Comparison of ENCODE assay signal across 15 cellular contexts in the genomic region with DNA sequence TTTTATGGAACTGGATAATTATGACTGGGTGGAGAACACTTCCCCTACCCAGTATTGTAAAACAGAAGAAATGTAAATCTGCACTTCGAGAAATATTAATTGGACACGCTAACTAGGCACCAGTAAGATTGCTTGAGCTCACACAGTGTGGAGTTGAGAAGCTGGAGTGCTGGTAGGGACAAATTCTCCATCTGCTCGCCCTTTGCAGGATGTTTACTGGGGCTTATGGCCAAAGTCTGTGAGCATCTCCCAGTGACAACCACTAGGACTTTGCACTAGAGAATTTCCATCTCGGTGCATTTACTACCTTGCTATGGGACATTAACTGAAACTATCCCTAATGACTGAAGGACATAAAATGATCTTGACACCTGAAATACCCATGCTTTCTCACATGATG. TPM values are rescaled to one million over a fixed set of nuclear protein-coding genes. Genes with fewer than 3 reads are reported as not detected.
DNase-seq lines count a peak whose midpoint lies in the region; ATAC-seq and TF ChIP-seq lines count a peak whose summit lies in the region.
"Had no signal": no experiment of that assay in that cellular context is flagged by ENCODE, and none has a peak within 500 bp of the region (broad histone marks: within the 10 kb centered on the region; RNA-seq: fewer than 3 reads in every experiment).

No MANE protein-coding gene starts in this region.

- no peaks in the 10 kb centered on the region for H3K36me3 ChIP-seq in thoracic aorta

- no peak for TF ChIP-seq CTCF in thoracic aorta (IDR thresholded peaks at IDR 0.05)

- ATAC-seq in thoracic aorta (ENCODE audit: insufficient number of reproducible peaks, low FRiP score, low read depth), result no peak
- no peak for ATAC-seq in activated T-helper 17 cell treated with anti-CD3 and anti-CD28 coated beads, Interleukin-2, amount 50 U/mL, for 72 hours (replicated peaks)

- no peaks in the 10 kb centered on the region for H3K4me1 Mint-ChIP-seq in activated T-helper 17 cell treated with anti-CD3 and anti-CD28 coated beads, Interleukin-2, amount 50 U/mL, for 72 hours

- H3K27me3 Mint-ChIP-seq in activated T-helper 17 cell treated with anti-CD3 and anti-CD28 coated beads, Interleukin-2, amount 50 U/mL, for 72 hours, result no peaks in the 10 kb centered on the region
- H3K27me3 Mint-ChIP-seq: CD4-positive, alpha-beta memory T cell had no signal

- H3K9me3 Mint-ChIP-seq in activated T-helper 17 cell treated with anti-CD3 and anti-CD28 coated beads, Interleukin-2, amount 50 U/mL, for 72 hours, result no peaks in the 10 kb centered on the region

- no peak overlapping the region for H3K27ac Mint-ChIP-seq in activated T-helper 17 cell treated with anti-CD3 and anti-CD28 coated beads, Interleukin-2, amount 50 U/mL, for 72 hours
- H3K27ac Mint-ChIP-seq: CD4-positive, alpha-beta memory T cell had no signal

- DNase-seq in NCI-H69 (lab: John Stamatoyannopoulos, UW) (peak; percentile 0), cerebellum (ENCODE audit: low spot score) (peak; percentile 17), thoracic aorta (ENCODE audit: low spot score) (no peak)
- no peak for DNase-seq in activated CD4-positive, alpha-beta T cell treated with anti-CD3 and anti-CD28 coated beads, Interleukin-2, amount 50 U/mL, for 48 hours
- DNase-seq in activated CD8-positive, alpha-beta memory T cell treated with anti-CD3 and anti-CD28 coated beads for 24 hours, result no peak
- DNase-seq: Calu3; CD4-positive, alpha-beta memory T cell; COR-L47; DMS79 treated with DMSO at 0.1 percent for 48 hours; GOT3; H7 had no signal

- peaks cover 0 to 31% of the 10 kb centered on the region in 2 donors for H3K4me1 ChIP-seq in thoracic aorta (ENCODE audit: control insufficient read depth in 1 of 2, low read depth in 2 of 2)

- no peak overlapping the region for H3K4me3 ChIP-seq in thoracic aorta

- H3K9me3 ChIP-seq in thoracic aorta, result no peaks in the 10 kb centered on the region

- H3K27me3 ChIP-seq in thoracic aorta (replicated peaks; ENCODE audit: insufficient read depth), result no peaks in the 10 kb centered on the region

- no peak overlapping the region for H3K4me3 Mint-ChIP-seq in activated T-helper 17 cell treated with anti-CD3 and anti-CD28 coated beads, Interleukin-2, amount 50 U/mL, for 72 hours
- H3K4me3 Mint-ChIP-seq: CD4-positive, alpha-beta memory T cell had no signal

- H3K36me3 Mint-ChIP-seq in activated T-helper 17 cell treated with anti-CD3 and anti-CD28 coated beads, Interleukin-2, amount 50 U/mL, for 72 hours (ENCODE audit: low read depth), result peaks cover 95% of the 10 kb centered on the region

- H3K27ac ChIP-seq in thoracic aorta, result peak overlapping the region; percentile 44 to 53

RNA-seq across cellular contexts. Expression of a gene that starts 33.7 kb away (rescaled TPM):
- total RNA-seq in cerebellum, result 8.4 TPM
- 10 to 100 TPM; 28.0 to 38.6 TPM for total RNA-seq in thoracic aorta
- under 1 TPM; 0.15 to 0.26 TPM for total RNA-seq in activated T-helper 17 cell treated with anti-CD3 and anti-CD28 coated beads, Interleukin-2, amount 50 U/mL, for 72 hours
- total RNA-seq: A172, A673, Calu3, Daoy, H7 had no signal

Comparison
In these comparisons a context has a peak if more than half of its experiments do, and no peak if none do; other contexts are left out.
1. DNase-seq: peak in NCI-H69 (single experiment) and cerebellum (single experiment); none in thoracic aorta (single experiment), activated CD4-positive, alpha-beta T cell treated with anti-CD3 and anti-CD28 coated beads, Interleukin-2, amount 50 U/mL, for 48 hours (0 of 2) and activated CD8-positive, alpha-beta memory T cell treated with anti-CD3 and anti-CD28 coated beads for 24 hours (single experiment).